Comparison of ENCODE assay signal across 2 cellular contexts in the genomic region with DNA sequence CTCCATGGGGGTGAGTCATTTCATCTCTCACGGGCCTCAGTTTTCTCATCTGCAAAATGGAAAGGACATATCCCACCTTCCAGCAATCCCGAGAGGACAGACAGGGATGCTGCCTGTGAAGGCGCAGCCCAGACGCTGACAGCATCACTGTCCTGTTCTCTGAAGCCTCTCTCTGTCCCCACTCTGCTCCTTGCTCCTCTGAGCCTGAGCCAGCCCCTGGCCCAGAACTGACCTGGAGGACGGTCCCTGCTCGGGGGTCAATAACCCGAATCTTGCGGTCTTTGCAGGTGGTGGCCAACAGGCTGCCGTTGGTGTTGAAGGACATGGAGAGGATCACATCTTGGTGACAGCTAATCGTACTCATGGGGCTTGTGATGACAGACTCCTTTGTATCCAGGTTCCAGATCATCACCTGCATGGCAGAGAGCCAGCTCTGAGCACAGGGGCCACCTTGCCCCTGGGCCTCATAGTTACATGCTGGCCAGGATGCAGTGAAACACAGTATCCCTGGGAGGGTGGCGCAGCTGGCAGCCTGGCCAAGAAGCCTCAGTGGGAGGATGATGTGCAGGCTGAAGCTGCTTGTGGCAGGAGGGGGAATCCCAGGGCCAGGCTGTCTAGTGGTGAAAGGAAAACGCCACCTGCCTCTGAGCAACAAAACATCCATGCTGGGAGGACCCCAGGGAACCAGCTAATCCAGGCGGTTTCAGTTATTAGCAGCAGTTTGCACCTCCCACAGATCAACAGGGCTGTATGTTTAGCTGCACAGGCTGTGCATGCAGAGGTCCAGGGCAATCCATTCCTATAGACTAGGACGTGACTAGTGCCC.
TF ChIP-seq lines count a peak whose summit lies in the region.

No MANE protein-coding gene starts in this region.

TF ChIP-seq in GM23338, 12 proteins besides CTCF, POLR2A, EP300 and RAD21 (continues in another document):
- no peak for TF ChIP-seq ZNF331 (CRISPR knock-in tag; IDR thresholded peaks at IDR 0.05; ENCODE audit: low read depth)
- TF ChIP-seq ZNF462 (CRISPR knock-in tag; IDR thresholded peaks at IDR 0.05), result no peak
- TF ChIP-seq, protein P1, sequence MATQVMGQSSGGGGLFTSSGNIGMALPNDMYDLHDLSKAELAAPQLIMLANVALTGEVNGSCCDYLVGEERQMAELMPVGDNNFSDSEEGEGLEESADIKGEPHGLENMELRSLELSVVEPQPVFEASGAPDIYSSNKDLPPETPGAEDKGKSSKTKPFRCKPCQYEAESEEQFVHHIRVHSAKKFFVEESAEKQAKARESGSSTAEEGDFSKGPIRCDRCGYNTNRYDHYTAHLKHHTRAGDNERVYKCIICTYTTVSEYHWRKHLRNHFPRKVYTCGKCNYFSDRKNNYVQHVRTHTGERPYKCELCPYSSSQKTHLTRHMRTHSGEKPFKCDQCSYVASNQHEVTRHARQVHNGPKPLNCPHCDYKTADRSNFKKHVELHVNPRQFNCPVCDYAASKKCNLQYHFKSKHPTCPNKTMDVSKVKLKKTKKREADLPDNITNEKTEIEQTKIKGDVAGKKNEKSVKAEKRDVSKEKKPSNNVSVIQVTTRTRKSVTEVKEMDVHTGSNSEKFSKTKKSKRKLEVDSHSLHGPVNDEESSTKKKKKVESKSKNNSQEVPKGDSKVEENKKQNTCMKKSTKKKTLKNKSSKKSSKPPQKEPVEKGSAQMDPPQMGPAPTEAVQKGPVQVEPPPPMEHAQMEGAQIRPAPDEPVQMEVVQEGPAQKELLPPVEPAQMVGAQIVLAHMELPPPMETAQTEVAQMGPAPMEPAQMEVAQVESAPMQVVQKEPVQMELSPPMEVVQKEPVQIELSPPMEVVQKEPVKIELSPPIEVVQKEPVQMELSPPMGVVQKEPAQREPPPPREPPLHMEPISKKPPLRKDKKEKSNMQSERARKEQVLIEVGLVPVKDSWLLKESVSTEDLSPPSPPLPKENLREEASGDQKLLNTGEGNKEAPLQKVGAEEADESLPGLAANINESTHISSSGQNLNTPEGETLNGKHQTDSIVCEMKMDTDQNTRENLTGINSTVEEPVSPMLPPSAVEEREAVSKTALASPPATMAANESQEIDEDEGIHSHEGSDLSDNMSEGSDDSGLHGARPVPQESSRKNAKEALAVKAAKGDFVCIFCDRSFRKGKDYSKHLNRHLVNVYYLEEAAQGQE (IDR thresholded peaks at IDR 0.05; ENCODE audit: unreplicated experiment), result no peak
- TF ChIP-seq CREB1 (CRISPR knock-in tag; IDR thresholded peaks at IDR 0.05; ENCODE audit: low read depth), result no peak
- no peak for TF ChIP-seq NANOG (IDR thresholded peaks at IDR 0.05; ENCODE audit: borderline replicate concordance)
- no peak for TF ChIP-seq JUNB (IDR thresholded peaks at IDR 0.05; ENCODE audit: unreplicated experiment)
- TF ChIP-seq EZH2 (IDR thresholded peaks at IDR 0.05; ENCODE audit: low read depth, unreplicated experiment), result no peak
- no peak for TF ChIP-seq ZNF114 (CRISPR knock-in tag; IDR thresholded peaks at IDR 0.05)
- TF ChIP-seq POLR2AphosphoS5 (IDR thresholded peaks at IDR 0.05; ENCODE audit: low read depth), result no peak

TF ChIP-seq in GM12878, 131 proteins besides CTCF, POLR2A, EP300 and RAD21:
- TF ChIP-seq MAX (IDR thresholded peaks at IDR 0.05; ENCODE audit: low read depth, low read length) (no peak), YBX1 (IDR thresholded peaks at IDR 0.05) (no peak), ZNF24 (IDR thresholded peaks at IDR 0.05) (no peak), ASH2L (IDR thresholded peaks at IDR 0.05; ENCODE audit: borderline replicate concordance, low read depth) (no peak), IKZF1 (conservative IDR thresholded peaks at IDR 0.05) (peak; percentile 46), MTA3 (IDR thresholded peaks at IDR 0.05; ENCODE audit: borderline replicate concordance, low read length) (no peak), IKZF2 (IDR thresholded peaks at IDR 0.05) (0 out of 4 replicates have a peak, but pooled peaks of 1 of the 2 experiments have one; percentile 18), NRF1 (conservative IDR thresholded peaks at IDR 0.05; ENCODE audit: low read depth, low read length) (no peak), NR2F1 (conservative IDR thresholded peaks at IDR 0.05) (no peak), PML (IDR thresholded peaks at IDR 0.05; ENCODE audit: low read length) (no peak)
- TF ChIP-seq, protein P2, sequence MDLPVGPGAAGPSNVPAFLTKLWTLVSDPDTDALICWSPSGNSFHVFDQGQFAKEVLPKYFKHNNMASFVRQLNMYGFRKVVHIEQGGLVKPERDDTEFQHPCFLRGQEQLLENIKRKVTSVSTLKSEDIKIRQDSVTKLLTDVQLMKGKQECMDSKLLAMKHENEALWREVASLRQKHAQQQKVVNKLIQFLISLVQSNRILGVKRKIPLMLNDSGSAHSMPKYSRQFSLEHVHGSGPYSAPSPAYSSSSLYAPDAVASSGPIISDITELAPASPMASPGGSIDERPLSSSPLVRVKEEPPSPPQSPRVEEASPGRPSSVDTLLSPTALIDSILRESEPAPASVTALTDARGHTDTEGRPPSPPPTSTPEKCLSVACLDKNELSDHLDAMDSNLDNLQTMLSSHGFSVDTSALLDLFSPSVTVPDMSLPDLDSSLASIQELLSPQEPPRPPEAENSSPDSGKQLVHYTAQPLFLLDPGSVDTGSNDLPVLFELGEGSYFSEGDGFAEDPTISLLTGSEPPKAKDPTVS (IDR thresholded peaks at IDR 0.05; ENCODE audit: low read depth, low read length), result no peak
- TF ChIP-seq, protein P3, sequence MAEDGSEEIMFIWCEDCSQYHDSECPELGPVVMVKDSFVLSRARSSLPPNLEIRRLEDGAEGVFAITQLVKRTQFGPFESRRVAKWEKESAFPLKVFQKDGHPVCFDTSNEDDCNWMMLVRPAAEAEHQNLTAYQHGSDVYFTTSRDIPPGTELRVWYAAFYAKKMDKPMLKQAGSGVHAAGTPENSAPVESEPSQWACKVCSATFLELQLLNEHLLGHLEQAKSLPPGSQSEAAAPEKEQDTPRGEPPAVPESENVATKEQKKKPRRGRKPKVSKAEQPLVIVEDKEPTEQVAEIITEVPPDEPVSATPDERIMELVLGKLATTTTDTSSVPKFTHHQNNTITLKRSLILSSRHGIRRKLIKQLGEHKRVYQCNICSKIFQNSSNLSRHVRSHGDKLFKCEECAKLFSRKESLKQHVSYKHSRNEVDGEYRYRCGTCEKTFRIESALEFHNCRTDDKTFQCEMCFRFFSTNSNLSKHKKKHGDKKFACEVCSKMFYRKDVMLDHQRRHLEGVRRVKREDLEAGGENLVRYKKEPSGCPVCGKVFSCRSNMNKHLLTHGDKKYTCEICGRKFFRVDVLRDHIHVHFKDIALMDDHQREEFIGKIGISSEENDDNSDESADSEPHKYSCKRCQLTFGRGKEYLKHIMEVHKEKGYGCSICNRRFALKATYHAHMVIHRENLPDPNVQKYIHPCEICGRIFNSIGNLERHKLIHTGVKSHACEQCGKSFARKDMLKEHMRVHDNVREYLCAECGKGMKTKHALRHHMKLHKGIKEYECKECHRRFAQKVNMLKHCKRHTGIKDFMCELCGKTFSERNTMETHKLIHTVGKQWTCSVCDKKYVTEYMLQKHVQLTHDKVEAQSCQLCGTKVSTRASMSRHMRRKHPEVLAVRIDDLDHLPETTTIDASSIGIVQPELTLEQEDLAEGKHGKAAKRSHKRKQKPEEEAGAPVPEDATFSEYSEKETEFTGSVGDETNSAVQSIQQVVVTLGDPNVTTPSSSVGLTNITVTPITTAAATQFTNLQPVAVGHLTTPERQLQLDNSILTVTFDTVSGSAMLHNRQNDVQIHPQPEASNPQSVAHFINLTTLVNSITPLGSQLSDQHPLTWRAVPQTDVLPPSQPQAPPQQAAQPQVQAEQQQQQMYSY (CRISPR knock-in tag; IDR thresholded peaks at IDR 0.05), result no peak
